Comparison of ENCODE assay signal across 16 cellular contexts in the genomic region with DNA sequence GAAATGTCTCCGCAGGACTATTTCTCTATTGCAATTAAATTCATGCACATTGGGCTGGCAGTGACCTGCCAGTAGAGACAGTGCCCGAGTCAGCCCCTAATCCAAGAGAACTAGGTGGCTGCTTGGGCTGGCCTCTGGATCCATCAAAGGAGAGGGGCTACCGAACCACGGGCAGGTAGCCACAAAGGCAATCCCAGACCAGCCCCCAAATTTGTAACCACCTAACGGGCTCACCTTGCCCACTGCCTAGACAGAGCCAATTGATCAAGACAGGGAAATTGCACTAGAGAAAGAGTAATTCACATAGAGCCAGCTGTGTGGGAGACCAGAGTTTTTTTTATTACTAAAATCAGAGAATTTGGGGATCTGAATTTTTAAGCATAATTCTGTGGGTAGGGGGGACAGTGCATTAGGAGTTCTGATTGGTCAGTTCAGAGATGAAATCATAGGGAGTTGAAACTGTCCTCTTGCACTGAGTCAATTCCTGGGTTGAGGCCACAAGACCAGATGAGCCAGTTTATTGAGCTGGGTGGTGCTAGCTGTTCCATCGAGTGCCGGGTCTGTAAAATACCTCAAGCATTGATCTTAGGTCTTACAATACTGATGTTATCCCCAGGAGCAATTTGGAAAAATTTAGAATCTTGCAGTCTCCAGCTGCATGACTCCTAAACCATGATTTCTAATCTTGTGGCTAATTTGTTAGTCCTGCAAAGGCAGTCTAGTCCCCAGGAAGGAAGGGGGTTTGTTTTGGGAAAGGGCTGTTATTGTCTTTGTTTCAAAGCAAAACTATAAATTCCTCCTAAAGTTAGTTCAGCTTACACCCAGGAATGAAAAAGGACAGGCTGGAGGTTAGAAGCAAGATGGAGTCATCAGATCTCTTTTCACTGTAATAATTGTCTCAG.
"Had no signal": no experiment of that assay in that cellular context is flagged by ENCODE, and none has a peak within 500 bp of the region (broad histone marks: within the 10 kb centered on the region; RNA-seq: fewer than 3 reads in every experiment).

No MANE protein-coding gene starts in this region.

- H3K27me3 Mint-ChIP-seq: brain had no signal

- H3K27me3 ChIP-seq: neural progenitor cell, thyroid gland, uterus had no signal

- H3K4me3 ChIP-seq: esophagus muscularis mucosa, neural progenitor cell, thyroid gland, uterus had no signal

- H3K9me3 Mint-ChIP-seq: dendritic cell treated with granulocyte-macrophage colony-stimulating factor and Interleukin-4, amounts not matched to agents 40 ng/mL and 50 ng/mL, for 4 days; stimulated activated effector memory CD8-positive, alpha-beta T cell treated with anti-CD3 and anti-CD28 coated beads, Interleukin-12 subunit alpha, Interleukin-12 subunit beta, amount 100 ng/mL, for 72 hours had no signal

- H3K36me3 Mint-ChIP-seq: activated naive CD8-positive, alpha-beta T cell treated with anti-CD3 and anti-CD28 coated beads, Interleukin-2, amount 10 ng/mL, durations not matched to agents 7 days and 5 days; brain; stimulated activated effector memory CD8-positive, alpha-beta T cell treated with anti-CD3 and anti-CD28 coated beads, Interleukin-12 subunit alpha, Interleukin-12 subunit beta, amount 100 ng/mL, for 72 hours had no signal

- H3K9me3 ChIP-seq: esophagus muscularis mucosa, thyroid gland, uterus had no signal

- ATAC-seq: activated CD8-positive, alpha-beta T cell treated with anti-CD3 and anti-CD28 coated beads, Interleukin-2, amount 10 ng/mL, durations not matched to agents 7 days and 5 days; left ventricle myocardium superior; stimulated activated effector memory CD8-positive, alpha-beta T cell treated with anti-CD3 and anti-CD28 coated beads, Interleukin-12 subunit alpha, Interleukin-12 subunit beta, amount 100 ng/mL, for 72 hours; WTC11 had no signal

- H3K36me3 ChIP-seq: esophagus muscularis mucosa, thyroid gland, uterus had no signal

- H3K4me3 Mint-ChIP-seq: activated CD8-positive, alpha-beta T cell treated with anti-CD3 and anti-CD28 coated beads, Interleukin-2, amount 10 ng/mL, durations not matched to agents 7 days and 5 days; activated naive CD8-positive, alpha-beta T cell treated with anti-CD3 and anti-CD28 coated beads, Interleukin-2, amount 10 ng/mL, durations not matched to agents 7 days and 5 days; brain; dendritic cell treated with granulocyte-macrophage colony-stimulating factor and Interleukin-4, amounts not matched to agents 40 ng/mL and 50 ng/mL, for 4 days; neural progenitor cell; stimulated activated effector memory CD8-positive, alpha-beta T cell treated with anti-CD3 and anti-CD28 coated beads, Interleukin-12 subunit alpha, Interleukin-12 subunit beta, amount 100 ng/mL, for 72 hours; WTC11 had no signal

- H3K27ac Mint-ChIP-seq: activated CD8-positive, alpha-beta T cell treated with anti-CD3 and anti-CD28 coated beads, Interleukin-2, amount 10 ng/mL, durations not matched to agents 7 days and 5 days; activated naive CD8-positive, alpha-beta T cell treated with anti-CD3 and anti-CD28 coated beads, Interleukin-2, amount 10 ng/mL, durations not matched to agents 7 days and 5 days; dendritic cell treated with granulocyte-macrophage colony-stimulating factor and Interleukin-4, amounts not matched to agents 40 ng/mL and 50 ng/mL, for 4 days; neural progenitor cell; stimulated activated effector memory CD8-positive, alpha-beta T cell treated with anti-CD3 and anti-CD28 coated beads, Interleukin-12 subunit alpha, Interleukin-12 subunit beta, amount 100 ng/mL, for 72 hours; WTC11 had no signal

- H3K9ac ChIP-seq: neural progenitor cell had no signal

- H3K4me1 Mint-ChIP-seq: activated naive CD8-positive, alpha-beta T cell treated with anti-CD3 and anti-CD28 coated beads, Interleukin-2, amount 10 ng/mL, durations not matched to agents 7 days and 5 days; brain; stimulated activated effector memory CD8-positive, alpha-beta T cell treated with anti-CD3 and anti-CD28 coated beads, Interleukin-12 subunit alpha, Interleukin-12 subunit beta, amount 100 ng/mL, for 72 hours had no signal

- DNase-seq: activated CD4-positive, alpha-beta T cell treated with anti-CD3 and anti-CD28 coated beads for 48 hours; activated CD8-positive, alpha-beta T cell treated with anti-CD3 and anti-CD28 coated beads, Interleukin-2, amount 10 ng/mL, durations not matched to agents 7 days and 5 days; activated naive CD4-positive, alpha-beta T cell; activated naive CD8-positive, alpha-beta T cell treated with anti-CD3 and anti-CD28 coated beads, Interleukin-2, amount 10 ng/mL, durations not matched to agents 7 days and 5 days; effector memory CD4-positive, alpha-beta T cell; glutamatergic neuron; left ventricle myocardium superior; mesendoderm; thyroid gland; uterus had no signal

- H3K4me1 ChIP-seq: esophagus muscularis mucosa, thyroid gland, uterus had no signal

- H3K27ac ChIP-seq: esophagus muscularis mucosa, neural progenitor cell, thyroid gland, uterus had no signal
